Comparison of ENCODE assay signal across 13 cellular contexts in genomic region chr9:75539558-75539957, GRCh38.
DNase-seq lines count a peak whose midpoint lies in the region; TF ChIP-seq lines count a peak whose summit lies in the region.
"Had no signal": no experiment of that assay in that cellular context is flagged by ENCODE, and none has a peak within 500 bp of the region (broad histone marks: within the 10 kb centered on the region; RNA-seq: fewer than 3 reads in every experiment).

No MANE protein-coding gene starts in this region.

- peaks cover 0 to 27% (median 5%) of the 10 kb centered on the region in 4 donors for H3K4me1 ChIP-seq in tibial artery
- H3K4me1 ChIP-seq in mesendoderm (ENCODE audit: control insufficient read depth, low read depth, low read length), result no peaks in the 10 kb centered on the region

- in situ Hi-C loops in astrocyte of the cerebellum (cut with HindIII; ENCODE audit: low sequenced_read_pairs), result no loop called here

- H2BK120ac ChIP-seq in mesendoderm (ENCODE audit: low read depth, low read length), result no peak overlapping the region

- no peak overlapping the region for H4K5ac ChIP-seq in mesendoderm (ENCODE audit: low read length)

- no peak overlapping the region for H2BK5ac ChIP-seq in mesendoderm (ENCODE audit: low read length)

- intact Hi-C loops in tibial artery (cut with DNase I; ENCODE audit: low total_unique reads), result no loop called here

- no peaks in the 10 kb centered on the region for H3K27me3 ChIP-seq in MG63
- H3K27me3 ChIP-seq in tibial artery, result no peaks in the 10 kb centered on the region
- H3K27me3 ChIP-seq in mesendoderm (ENCODE audit: insufficient read depth, low read length, poor library complexity), result no peaks in the 10 kb centered on the region

- DNase-seq in MG63, result peak; percentile 42
- peak; percentile 16 for DNase-seq in astrocyte of the cerebellum (ENCODE audit: low read depth)
- peak; percentile 22 for DNase-seq in left kidney (ENCODE audit: low read depth, low spot score)
- no peak for DNase-seq in tibial artery
- DNase-seq in activated naive CD4-positive, alpha-beta T cell (lab: John Stamatoyannopoulos, UW), result no peak
- no peak for DNase-seq in cerebellar cortex (ENCODE audit: low spot score)
- no peak for DNase-seq in mesendoderm
- DNase-seq: C1 segment of cervical spinal cord; Calu3; CD4-positive, alpha-beta T cell; DMS 273 treated with DMSO at 0.1 percent for 48 hours; HCEC 1CT; HFFc6 had no signal

- no peaks in the 10 kb centered on the region for H3K79me2 ChIP-seq in mesendoderm (ENCODE audit: control insufficient read depth, insufficient read depth, low read length)

- WGBS in mesendoderm (ENCODE audit: extremely low coverage, insufficient coverage, low lambda C conversion rate), result no CpG with 5 or more reads among the region's 1 CpG

- H2BK15ac ChIP-seq in mesendoderm (replicated peaks; ENCODE audit: low read depth), result no peak overlapping the region

- no peak overlapping the region for H2AK5ac ChIP-seq in mesendoderm (ENCODE audit: low read length)

- H3K4me3 ChIP-seq in MG63 (no peak overlapping the region), astrocyte of the cerebellum (ENCODE audit: low read depth, low read length) (no peak overlapping the region), tibial artery (no peak overlapping the region), mesendoderm (ENCODE audit: low read length) (no peak overlapping the region)

- peak overlapping the region; percentile 25 to 49 for H3K27ac ChIP-seq in tibial artery
- H3K27ac ChIP-seq in mesendoderm (ENCODE audit: low read depth, low read length), result no peak overlapping the region

- H3K9me3 ChIP-seq in MG63 (no peaks in the 10 kb centered on the region), tibial artery (no peaks in the 10 kb centered on the region)

- no peak overlapping the region for H3K4ac ChIP-seq in mesendoderm (ENCODE audit: low read depth, low read length)

- no peak overlapping the region for H4K8ac ChIP-seq in mesendoderm (ENCODE audit: low read depth, low read length)

- no peaks in the 10 kb centered on the region for H3K36me3 ChIP-seq in MG63
- H3K36me3 ChIP-seq in tibial artery, result no peaks in the 10 kb centered on the region
- no peaks in the 10 kb centered on the region for H3K36me3 ChIP-seq in mesendoderm (ENCODE audit: control insufficient read depth, insufficient read depth, low read length)

- H3K23ac ChIP-seq in mesendoderm (ENCODE audit: low read length), result no peak overlapping the region

- H3K4me2 ChIP-seq in mesendoderm (ENCODE audit: low read length), result no peak overlapping the region

- H3K79me1 ChIP-seq in mesendoderm (ENCODE audit: low read length), result no peaks in the 10 kb centered on the region

- no peak overlapping the region for H3K9ac ChIP-seq in mesendoderm (ENCODE audit: low read length)

- H3K56ac ChIP-seq in mesendoderm (ENCODE audit: low read length), result no peak overlapping the region

- no peak overlapping the region for H3K18ac ChIP-seq in mesendoderm (ENCODE audit: low read length)

- no peak for TF ChIP-seq CTCF in astrocyte of the cerebellum (IDR thresholded peaks at IDR 0.05; ENCODE audit: low read depth, low read length, missing control alignments)
- TF ChIP-seq CTCF in tibial artery (IDR thresholded peaks at IDR 0.05), result no peak

Comparison
In these comparisons a context has a peak if more than half of its experiments do, and no peak if none do; other contexts are left out.
1. DNase-seq: peak in MG63 (single experiment), astrocyte of the cerebellum (single experiment) and left kidney (single experiment); none in tibial artery (0 of 2), activated naive CD4-positive, alpha-beta T cell (0 of 4), cerebellar cortex (single experiment) and mesendoderm (single experiment).